ENCODE assay signal across 24 cellular contexts in genomic region chr7:97130417-97131139, GRCh38. TPM values are rescaled to one million over a fixed set of nuclear protein-coding genes. Genes with fewer than 3 reads are reported as not detected.
DNase-seq lines count a peak whose midpoint lies in the region; ATAC-seq and TF ChIP-seq lines count a peak whose summit lies in the region.
"Had no signal": no experiment of that assay in that cellular context is flagged by ENCODE, and none has a peak within 500 bp of the region (broad histone marks: within the 10 kb centered on the region; RNA-seq: fewer than 3 reads in every experiment).

No MANE protein-coding gene starts in this region.

- H3K9ac ChIP-seq in mammary epithelial cell (ENCODE audit: insufficient read depth, low read length) (no peak overlapping the region), smooth muscle cell (ENCODE audit: low read depth) (no peak overlapping the region)

- no peak overlapping the region for H3K4me3 Mint-ChIP-seq in activated CD4-positive, alpha-beta T cell treated with anti-CD3 and anti-CD28 coated beads, Interleukin-2, amount 10 ng/mL, durations not matched to agents 24 days and 14 days
- H3K4me3 Mint-ChIP-seq in activated CD4-positive, alpha-beta T cell treated with anti-CD3 and anti-CD28 coated beads for 36 hours: no peak overlapping the region
- H3K4me3 Mint-ChIP-seq: activated B cell treated with CpG ODN at 0.5 μM for 24 hours; activated CD4-positive, alpha-beta memory T cell treated with anti-CD3 and anti-CD28 coated beads, Interleukin-2, amount 10 ng/mL, durations not matched to agents 7 days and 5 days; B cell; brain; memory B cell; stimulated activated naive CD8-positive, alpha-beta T cell treated with anti-CD3 and anti-CD28 coated beads, Interleukin-15, Interleukin-2, amounts not matched to agents 100 ng/mL and 50 ng/mL, for 24 hours had no signal

- peak; percentile 44 for DNase-seq in activated CD4-positive, alpha-beta T cell treated with anti-CD3 and anti-CD28 coated beads, Interleukin-2, amount 10 ng/mL, durations not matched to agents 24 days and 14 days
- no peak for DNase-seq in activated CD4-positive, alpha-beta T cell treated with anti-CD3 and anti-CD28 coated beads for 36 hours
- DNase-seq in mammary epithelial cell: peak; percentile 54
- DNase-seq in foreskin keratinocyte: peak; percentile 42 to 75
- DNase-seq in smooth muscle cell (lab: John Stamatoyannopoulos, UW; ENCODE audit: unreplicated experiment): no peak
- DNase-seq in T-helper 9 cell: no peak
- DNase-seq: activated B cell treated with CpG ODN at 0.5 μM for 24 hours; activated CD4-positive, alpha-beta memory T cell treated with anti-CD3 and anti-CD28 coated beads, Interleukin-2, amount 10 ng/mL, durations not matched to agents 7 days and 5 days; activated effector memory CD4-positive, alpha-beta T cell treated with anti-CD3 and anti-CD28 coated beads, Interleukin-2, amount 50 U/mL, for 16 hours; activated T-cell treated with anti-CD3 and anti-CD28 coated beads for 4 hours; DND-41; NCI-H1105 treated with DMSO at 0.1 percent for 48 hours; NCI-H2081 treated with DMSO at 0.1 percent for 48 hours; NCI-H510A; Peyer's patch; spleen; stimulated activated CD4-positive, alpha-beta T cell treated with anti-CD3 and anti-CD28 coated beads, Interleukin-4, amount 100 ng/mL, for 4 hours had no signal

- H3K4me2 ChIP-seq in mammary epithelial cell (ENCODE audit: insufficient read depth, low read depth, low read length) (peak overlapping the region; percentile 53), smooth muscle cell (peak overlapping the region; percentile 13)

- TF ChIP-seq CTCF in mammary epithelial cell (conservative IDR thresholded peaks at IDR 0.05 in 1 of 2, IDR thresholded peaks at IDR 0.05 in 1 of 2; ENCODE audit: extremely low read depth in 1 of 2, insufficient read depth in 1 of 2, low read depth in 1 of 2, low read length in 2 of 2) (no peak), foreskin keratinocyte (conservative IDR thresholded peaks at IDR 0.05) (no peak), smooth muscle cell (IDR thresholded peaks at IDR 0.05; ENCODE audit: borderline replicate concordance, insufficient read depth, poor library complexity, severe bottlenecking) (no peak)

- H3K27me3 Mint-ChIP-seq in activated CD4-positive, alpha-beta T cell treated with anti-CD3 and anti-CD28 coated beads, Interleukin-2, amount 10 ng/mL, durations not matched to agents 24 days and 14 days: no peaks in the 10 kb centered on the region
- no peaks in the 10 kb centered on the region for H3K27me3 Mint-ChIP-seq in activated CD4-positive, alpha-beta T cell treated with anti-CD3 and anti-CD28 coated beads for 36 hours
- H3K27me3 Mint-ChIP-seq: activated B cell treated with CpG ODN at 0.5 μM for 24 hours; activated CD4-positive, alpha-beta memory T cell treated with anti-CD3 and anti-CD28 coated beads, Interleukin-2, amount 10 ng/mL, durations not matched to agents 7 days and 5 days; B cell; brain; memory B cell; stimulated activated naive CD8-positive, alpha-beta T cell treated with anti-CD3 and anti-CD28 coated beads, Interleukin-15, Interleukin-2, amounts not matched to agents 100 ng/mL and 50 ng/mL, for 24 hours had no signal

- H3K36me3 ChIP-seq in mammary epithelial cell (ENCODE audit: insufficient read depth, low read length) (no peaks in the 10 kb centered on the region), smooth muscle cell (ENCODE audit: low read depth) (no peaks in the 10 kb centered on the region)
- H3K36me3 ChIP-seq: Peyer's patch had no signal

- H3K27ac Mint-ChIP-seq in activated CD4-positive, alpha-beta T cell treated with anti-CD3 and anti-CD28 coated beads, Interleukin-2, amount 10 ng/mL, durations not matched to agents 24 days and 14 days: no peak overlapping the region
- no peak overlapping the region for H3K27ac Mint-ChIP-seq in activated CD4-positive, alpha-beta T cell treated with anti-CD3 and anti-CD28 coated beads for 36 hours
- H3K27ac Mint-ChIP-seq: activated B cell treated with CpG ODN at 0.5 μM for 24 hours; activated CD4-positive, alpha-beta memory T cell treated with anti-CD3 and anti-CD28 coated beads, Interleukin-2, amount 10 ng/mL, durations not matched to agents 7 days and 5 days; B cell; memory B cell; stimulated activated naive CD8-positive, alpha-beta T cell treated with anti-CD3 and anti-CD28 coated beads, Interleukin-15, Interleukin-2, amounts not matched to agents 100 ng/mL and 50 ng/mL, for 24 hours had no signal

- 41% methylated on average over 3 of the region's 6 CpGs for whole genome bisulfite sequencing in mammary epithelial cell (ENCODE audit: low coverage, missing lambda C conversion rate)
- 68% methylated on average over 6 of the region's 6 CpGs for WGBS in smooth muscle cell (ENCODE audit: low lambda C conversion rate)

- POLR2A ChIA-PET in activated CD4-positive, alpha-beta T cell treated with anti-CD3 and anti-CD28 coated beads for 36 hours (lab: Charles Lee): no interaction called here

- peak overlapping the region in 1 of 3 experiments; percentile 0 for H3K4me3 ChIP-seq in mammary epithelial cell (replicated peaks in 1 of 3; ENCODE audit: insufficient read depth in 1 of 3, low read depth in 2 of 3, low read length in 3 of 3)
- no peak overlapping the region for H3K4me3 ChIP-seq in smooth muscle cell
- H3K4me3 ChIP-seq: Peyer's patch, spleen, tibial nerve had no signal

- H3K79me2 ChIP-seq in mammary epithelial cell (ENCODE audit: insufficient read depth, low read length): peaks cover 42% of the 10 kb centered on the region
- peaks cover 28% of the 10 kb centered on the region for H3K79me2 ChIP-seq in smooth muscle cell (ENCODE audit: low read depth)

- dilution Hi-C loops in mammary epithelial cell (cut with HindIII; ENCODE audit: low sequenced_read_pairs): no loop called here

- H3K4me1 ChIP-seq in mammary epithelial cell (ENCODE audit: insufficient read depth, low read length) (peaks cover 13% of the 10 kb centered on the region), foreskin keratinocyte (no peaks in the 10 kb centered on the region), smooth muscle cell (ENCODE audit: low read depth) (peaks cover 13% of the 10 kb centered on the region)
- H3K4me1 ChIP-seq: Peyer's patch, spleen had no signal

- intact Hi-C loops in activated CD4-positive, alpha-beta T cell treated with anti-CD3 and anti-CD28 coated beads, Interleukin-2, amount 10 ng/mL, durations not matched to agents 24 days and 14 days (cut with micrococcal nuclease): no loop called here
- intact Hi-C loops in activated CD4-positive, alpha-beta T cell treated with anti-CD3 and anti-CD28 coated beads for 36 hours (cut with DNase I, micrococcal nuclease): no loop called here
- intact Hi-C loops in mammary epithelial cell (cut with micrococcal nuclease): no loop called here

- no peaks in the 10 kb centered on the region for H3K9me3 ChIP-seq in mammary epithelial cell (replicated peaks; ENCODE audit: insufficient read depth, low read length)
- no peaks in the 10 kb centered on the region for H3K9me3 ChIP-seq in smooth muscle cell (replicated peaks; ENCODE audit: low read depth)
- H3K9me3 ChIP-seq: Peyer's patch had no signal

- no peaks in the 10 kb centered on the region for H3K36me3 Mint-ChIP-seq in activated CD4-positive, alpha-beta T cell treated with anti-CD3 and anti-CD28 coated beads, Interleukin-2, amount 10 ng/mL, durations not matched to agents 24 days and 14 days (ENCODE audit: low read depth)
- H3K36me3 Mint-ChIP-seq in activated CD4-positive, alpha-beta T cell treated with anti-CD3 and anti-CD28 coated beads for 36 hours (ENCODE audit: low read depth): peaks cover 12% of the 10 kb centered on the region

- peaks cover under 1% of the 10 kb centered on the region for H3K9me3 Mint-ChIP-seq in activated CD4-positive, alpha-beta T cell treated with anti-CD3 and anti-CD28 coated beads, Interleukin-2, amount 10 ng/mL, durations not matched to agents 24 days and 14 days
- no peaks in the 10 kb centered on the region for H3K9me3 Mint-ChIP-seq in activated CD4-positive, alpha-beta T cell treated with anti-CD3 and anti-CD28 coated beads for 36 hours (ENCODE audit: low read depth)
- H3K9me3 Mint-ChIP-seq: memory B cell had no signal

- H3K27ac ChIP-seq in mammary epithelial cell (ENCODE audit: insufficient read depth, low read depth, low read length): peak overlapping the region; percentile 4
- H3K27ac ChIP-seq in foreskin keratinocyte: peak overlapping the region; percentile 27
- H3K27ac ChIP-seq in smooth muscle cell (ENCODE audit: low read depth): peak overlapping the region; percentile 4
- H3K27ac ChIP-seq: Peyer's patch, spleen, tibial nerve had no signal

- no TSS peak for BruUV-seq in mammary epithelial cell (replicated peaks; lab: Mats Ljungman, UMichigan)

- no peaks in the 10 kb centered on the region for H3F3A ChIP-seq in smooth muscle cell (ENCODE audit: low read depth)

- H3K27me3 ChIP-seq in mammary epithelial cell (ENCODE audit: insufficient read depth, low read length) (no peaks in the 10 kb centered on the region), foreskin keratinocyte (no peaks in the 10 kb centered on the region), smooth muscle cell (ENCODE audit: low read depth) (no peaks in the 10 kb centered on the region)
- H3K27me3 ChIP-seq: Peyer's patch, spleen, tibial nerve had no signal

- H2AFZ ChIP-seq in mammary epithelial cell (ENCODE audit: low read depth, low read length) (peak overlapping the region; percentile 72), smooth muscle cell (ENCODE audit: low read depth) (no peak overlapping the region)

- no peak for ATAC-seq in activated CD4-positive, alpha-beta T cell treated with anti-CD3 and anti-CD28 coated beads for 36 hours
- ATAC-seq in foreskin keratinocyte (peak; percentile 94), HG02571 (IDR thresholded peaks at IDR 0.05; ENCODE audit: unreplicated experiment) (no peak), GM18868 (IDR thresholded peaks at IDR 0.05; ENCODE audit: unreplicated experiment) (no peak)

- H3K4me1 Mint-ChIP-seq in activated CD4-positive, alpha-beta T cell treated with anti-CD3 and anti-CD28 coated beads, Interleukin-2, amount 10 ng/mL, durations not matched to agents 24 days and 14 days: no peaks in the 10 kb centered on the region
- peaks cover 15% of the 10 kb centered on the region for H3K4me1 Mint-ChIP-seq in activated CD4-positive, alpha-beta T cell treated with anti-CD3 and anti-CD28 coated beads for 36 hours
- H3K4me1 Mint-ChIP-seq: activated CD4-positive, alpha-beta memory T cell treated with anti-CD3 and anti-CD28 coated beads, Interleukin-2, amount 10 ng/mL, durations not matched to agents 7 days and 5 days had no signal

- in situ Hi-C loops in mammary epithelial cell (cut with MboI; ENCODE audit: low sequenced_read_pairs in 2 of 2): no loop called here

- CTCF ChIA-PET in activated CD4-positive, alpha-beta T cell treated with anti-CD3 and anti-CD28 coated beads for 36 hours (lab: Charles Lee): interaction anchor here (1.1 kb wide), 1 partner anchor 42 kb away, joined by 3 read pairs; no protein-coding TSS in a partner anchor
- CTCF ChIA-PET in mammary epithelial cell (lab: Charles Lee; ENCODE audit: low non-redundant PET): no interaction called here

- H4K20me1 ChIP-seq in mammary epithelial cell (ENCODE audit: insufficient read depth, low read length) (no peaks in the 10 kb centered on the region), smooth muscle cell (ENCODE audit: low read depth) (peaks cover 11% of the 10 kb centered on the region)

RNA-seq across cellular contexts. Expression of gene SDHAF3, which starts 13.1 kb away (rescaled TPM):
- total RNA-seq in activated CD4-positive, alpha-beta T cell treated with anti-CD3 and anti-CD28 coated beads, Interleukin-2, amount 10 ng/mL, durations not matched to agents 24 days and 14 days: 24.9 and 27.8 TPM in 2 replicates
- total RNA-seq in activated CD4-positive, alpha-beta T cell treated with anti-CD3 and anti-CD28 coated beads for 36 hours: 10 to 100 TPM; 30.2 to 44.3 TPM
- 10 to 100 TPM; 10.0 to 21.6 TPM for total RNA-seq in mammary epithelial cell
- 11.1 TPM for polyA plus RNA-seq in mammary epithelial cell
- 5.5 TPM for polyA minus RNA-seq in mammary epithelial cell
- 21.8 and 28.7 TPM in 2 replicates for total RNA-seq in foreskin keratinocyte
- 18.6 and 24.6 TPM in 2 replicates for polyA plus RNA-seq in foreskin keratinocyte
- 15.6 and 25.6 TPM in 2 replicates for total RNA-seq in smooth muscle cell
- polyA plus RNA-seq in smooth muscle cell: 28.5 and 29.1 TPM in 2 replicates

Comparison
In these comparisons a context has a peak if more than half of its experiments do, and no peak if none do; other contexts are left out.
1. DNase-seq: peak in activated CD4-positive, alpha-beta T cell treated with anti-CD3 and anti-CD28 coated beads, Interleukin-2, amount 10 ng/mL, durations not matched to agents 24 days and 14 days (single experiment), mammary epithelial cell (single experiment) and foreskin keratinocyte (2 of 2); none in activated CD4-positive, alpha-beta T cell treated with anti-CD3 and anti-CD28 coated beads for 36 hours (single experiment), smooth muscle cell (single experiment) and T-helper 9 cell (single experiment).
2. Peak in every context shown above with its lines, with median percentiles within 50 percentile points of each other: H3K27ac ChIP-seq.